Comparison of ENCODE assay signal across 9 cellular contexts in genomic region chr12:92108651-92109050, GRCh38. TPM values are rescaled to one million over a fixed set of nuclear protein-coding genes. Genes with fewer than 3 reads are reported as not detected.
DNase-seq lines count a peak whose midpoint lies in the region; ATAC-seq, FAIRE-seq and TF ChIP-seq lines count a peak whose summit lies in the region.
"Had no signal": no experiment of that assay in that cellular context is flagged by ENCODE, and none has a peak within 500 bp of the region (broad histone marks: within the 10 kb centered on the region; RNA-seq: fewer than 3 reads in every experiment).

No MANE protein-coding gene starts in this region.

- no peak overlapping the region for H3K4me3 ChIP-seq in ovary

- peak; percentile 22 for TF ChIP-seq CTCF in chondrocyte (IDR thresholded peaks at IDR 0.05)
- no peak for TF ChIP-seq CTCF in ovary (IDR thresholded peaks at IDR 0.05)
- no peak for TF ChIP-seq CTCF in GM13976 (IDR thresholded peaks at IDR 0.05; ENCODE audit: borderline replicate concordance, control extremely low read depth, extremely low read depth, insufficient read depth, missing control alignments)

- no peak overlapping the region for H3K4me3 Mint-ChIP-seq in chondrocyte (ENCODE audit: unreplicated experiment)

- no peaks in the 10 kb centered on the region for H3K36me3 ChIP-seq in ovary

- H3K4me1 ChIP-seq in ovary (ENCODE audit: insufficient read depth), result peaks cover 4% of the 10 kb centered on the region

- no peaks in the 10 kb centered on the region for H3K9me3 Mint-ChIP-seq in chondrocyte (ENCODE audit: low read depth)
- H3K9me3 Mint-ChIP-seq: neural crest cell had no signal

- no peaks in the 10 kb centered on the region for H3K27me3 Mint-ChIP-seq in chondrocyte (ENCODE audit: low read depth)

- ATAC-seq in GM18868 (IDR thresholded peaks at IDR 0.05; ENCODE audit: unreplicated experiment), result no peak

- FAIRE-seq in GM12892 (lab: Jason Lieb, UNC), result no peak

- no peak overlapping the region for H3K27ac ChIP-seq in ovary

- no peaks in the 10 kb centered on the region for H3K27me3 ChIP-seq in ovary

- H3K9me3 ChIP-seq in ovary, result no peaks in the 10 kb centered on the region

- H3K4me1 Mint-ChIP-seq in chondrocyte (ENCODE audit: low read depth), result peaks cover 6% of the 10 kb centered on the region

- 16 to 42% (median 33%) methylated on average over 3 of the region's 3 CpGs for WGBS in ovary, 3 donors

- TF ChIP-seq POLR2A in ovary (IDR thresholded peaks at IDR 0.05) (no peak), GM12892 (IDR thresholded peaks at IDR 0.05; ENCODE audit: low read depth, low read length) (no peak)

- TF ChIP-seq EP300 in ovary (IDR thresholded peaks at IDR 0.05), result no peak

- H3K27ac Mint-ChIP-seq in chondrocyte (ENCODE audit: unreplicated experiment), result no peak overlapping the region

- in situ Hi-C loops in GM13976 (cut with MboI; ENCODE audit: low sequenced_read_pairs, unreplicated experiment), result no loop called here

- DNase-seq in GF-D8 (lab: John Stamatoyannopoulos, UW) (peak; percentile 38), NCI-H2171 (lab: John Stamatoyannopoulos, UW) (peak; percentile 55), chondrocyte (ENCODE audit: low spot score) (no peak), ovary (peak in 3 of 5 donors; percentile 12 to 69 (median 39)), GM12892 (ENCODE audit: insufficient read length) (no peak), GM13976 (ENCODE audit: low spot score) (no peak), NCI-H446 treated with DMSO at 0.1 percent for 48 hours (lab: John Stamatoyannopoulos, UW) (no peak)

- no peaks in the 10 kb centered on the region for H3K36me3 Mint-ChIP-seq in chondrocyte (ENCODE audit: low read depth)

- intact Hi-C loops in ovary (cut with DNase I), result no loop called here

RNA-seq across cellular contexts. Expression of gene BTG1, which starts 37.0 kb away (rescaled TPM):
- total RNA-seq in chondrocyte (28.3 to 56.8 TPM (median 53.6 TPM) in 3 replicates), ovary (100 to 1,000 TPM in 2 of 7 donors, 10 to 100 TPM in 5; 63.6 to 145 (median 86.1) TPM)
- 10 to 100 TPM; 55.8 to 94.2 TPM for polyA plus RNA-seq in ovary
- 123 TPM for polyA plus RNA-seq in GM12892 (2012; ENCODE audit: missing spikeins)

Comparison
In these comparisons a context has a peak if more than half of its experiments do, and no peak if none do; other contexts are left out.
1. DNase-seq: peak in GF-D8 (single experiment), NCI-H2171 (single experiment) and ovary (3 of 5); none in chondrocyte (single experiment), GM12892 (single experiment), GM13976 (single experiment) and NCI-H446 treated with DMSO at 0.1 percent for 48 hours (single experiment).